ENCODE assay signal across 23 cellular contexts in the genomic region with DNA sequence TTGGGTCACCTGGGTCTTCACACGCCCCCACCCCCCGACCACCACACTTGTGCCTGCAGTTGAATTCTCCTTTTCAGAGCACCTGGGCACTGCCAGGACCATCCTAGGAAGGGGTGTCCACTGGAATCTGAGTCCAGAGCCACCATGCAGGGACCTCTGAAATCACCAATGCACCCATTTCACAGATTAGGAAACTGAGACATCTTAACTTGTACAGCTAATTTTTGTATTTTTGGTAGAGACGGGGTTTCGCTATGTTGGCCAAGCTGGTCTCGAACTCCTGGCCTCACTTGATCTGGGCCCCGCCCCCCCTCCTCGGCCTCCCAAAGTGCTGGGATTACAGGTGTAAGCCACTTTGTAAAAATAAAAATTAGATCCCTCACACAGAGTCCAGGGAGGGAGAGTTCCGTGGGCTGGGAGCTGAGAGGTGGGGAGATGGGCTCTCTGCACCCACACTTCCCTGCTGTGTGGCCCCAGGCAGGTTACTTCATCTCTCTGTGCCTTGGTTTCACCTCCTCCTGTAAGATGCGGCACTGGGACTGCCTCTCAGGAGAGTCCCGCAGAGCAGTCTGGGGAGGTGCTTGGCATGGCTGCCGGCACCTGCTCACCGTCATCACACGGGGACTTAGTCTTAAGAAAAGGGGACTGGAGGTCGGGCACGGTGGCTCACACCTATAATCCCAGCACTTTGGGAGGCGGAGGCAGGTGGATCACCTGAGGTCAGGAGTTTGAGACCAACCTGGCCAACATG. TPM values are rescaled to one million over a fixed set of nuclear protein-coding genes. Genes with fewer than 3 reads are reported as not detected.
DNase-seq lines count a peak whose midpoint lies in the region; ATAC-seq, FAIRE-seq and TF ChIP-seq lines count a peak whose summit lies in the region.
"Had no signal": no experiment of that assay in that cellular context is flagged by ENCODE, and none has a peak within 500 bp of the region (broad histone marks: within the 10 kb centered on the region; RNA-seq: fewer than 3 reads in every experiment).

No MANE protein-coding gene starts in this region.

- no peak for TF ChIP-seq RAD21 in K562 (CRISPR knock-in tag; conservative IDR thresholded peaks at IDR 0.05 in 1 of 2, IDR thresholded peaks at IDR 0.05 in 1 of 2)

- ATAC-seq in K562, result no peak
- no peak for ATAC-seq in sciatic nerve

- H4K20me1 ChIP-seq in KMS-11 (ENCODE audit: insufficient read depth), result no peaks in the 10 kb centered on the region
- 0 out of 2 replicates have a peak, but pooled peaks cover 4% of the 10 kb centered on the region for H4K20me1 ChIP-seq in K562 (replicated peaks; ENCODE audit: control insufficient read depth, insufficient read depth, low read length)

- peak overlapping the region; percentile 94 for H2AFZ ChIP-seq in KMS-11 (ENCODE audit: low read depth)
- no peak overlapping the region for H2AFZ ChIP-seq in K562 (ENCODE audit: low read depth, low read length)

- H3K27ac Mint-ChIP-seq in MCF 10A (ENCODE audit: low read depth, unreplicated experiment), result no peak overlapping the region
- H3K27ac Mint-ChIP-seq: activated CD4-positive, alpha-beta T cell treated with anti-CD3 and anti-CD28 coated beads for 36 hours; HFFc6; T-cell had no signal

- TF ChIP-seq EP300 in K562 (IDR thresholded peaks at IDR 0.05; ENCODE audit: low read length) (no peak), transverse colon (IDR thresholded peaks at IDR 0.05; ENCODE audit: low read depth) (no peak)

- H3K9me3 Mint-ChIP-seq in MCF 10A (ENCODE audit: unreplicated experiment), result no peaks in the 10 kb centered on the region
- H3K9me3 Mint-ChIP-seq: activated T-cell treated with anti-CD3 and anti-CD28 coated beads, Interleukin-2, amount 50 U/mL, for 4 hours; HFFc6; naive thymus-derived CD4-positive, alpha-beta T cell; T-cell had no signal

- H3K79me2 ChIP-seq in KMS-11 (ENCODE audit: insufficient read depth, low read depth) (no peaks in the 10 kb centered on the region), K562 (ENCODE audit: control insufficient read depth, insufficient read depth, low read length) (no peaks in the 10 kb centered on the region)

- POLR2A ChIA-PET in MCF 10A (lab: Yijun Ruan, JAX) (no interaction called here), K562 (lab: Yijun Ruan, JAX) (interaction anchor here (0.8 to 1.0 kb wide), 3 partner anchors 106 to 373 kb away, joined by 3 read pairs; no protein-coding TSS in a partner anchor)

- no peaks in the 10 kb centered on the region for H3K36me3 ChIP-seq in breast epithelium
- no peaks in the 10 kb centered on the region for H3K36me3 ChIP-seq in KMS-11 (ENCODE audit: insufficient read depth)
- H3K36me3 ChIP-seq in K562 (ENCODE audit: control insufficient read depth, insufficient read depth, low read length), result no peaks in the 10 kb centered on the region
- H3K36me3 ChIP-seq in transverse colon, result no peaks in the 10 kb centered on the region
- H3K36me3 ChIP-seq: left lung, Peyer's patch, stomach, thyroid gland had no signal

- H3K9me1 ChIP-seq in K562 (ENCODE audit: control insufficient read depth, insufficient read depth, low read length), result no peaks in the 10 kb centered on the region

- peak overlapping the region; percentile 35 for H3K4me3 Mint-ChIP-seq in MCF 10A (ENCODE audit: unreplicated experiment)

- H3K27me3 Mint-ChIP-seq in MCF 10A (ENCODE audit: insufficient read depth, unreplicated experiment), result no peaks in the 10 kb centered on the region

- H3K4me1 Mint-ChIP-seq in MCF 10A (ENCODE audit: insufficient read depth, unreplicated experiment), result no peaks in the 10 kb centered on the region
- H3K4me1 Mint-ChIP-seq: activated CD4-positive, alpha-beta T cell treated with anti-CD3 and anti-CD28 coated beads for 36 hours had no signal

- intact Hi-C loops in MCF 10A (cut with micrococcal nuclease) (loop anchor here (1.0 kb wide), 3 partner anchors 84 to 889 kb away; no protein-coding TSS in a partner anchor), breast epithelium (cut with DNase I; ENCODE audit: low total_unique reads) (loop anchor here (2.0 to 10.0 kb wide), 2 partner anchors 42 to 114 kb away; no protein-coding TSS in a partner anchor), K562 (cut with micrococcal nuclease) (loop anchor here (5.0 kb wide), 1 partner anchor 111 kb away; no protein-coding TSS in a partner anchor), transverse colon (cut with DNase I; ENCODE audit: low total_unique reads) (loop anchor here (5.0 kb wide), 1 partner anchor 111 kb away; no protein-coding TSS in a partner anchor), sciatic nerve (cut with DNase I) (loop anchor here (5.0 kb wide), 1 partner anchor 111 kb away; no protein-coding TSS in a partner anchor)

- no peak for FAIRE-seq in K562 (lab: Jason Lieb, UNC)

- BruUV-seq in MCF 10A (replicated peaks; lab: Mats Ljungman, UMichigan), result no TSS peak
- BruUV-seq in K562 (replicated peaks; lab: Mats Ljungman, UMichigan), result no TSS peak

- H3K27ac ChIP-seq in breast epithelium (no peak overlapping the region), KMS-11 (no peak overlapping the region), K562 (ENCODE audit: extremely low read depth, low read depth, low read length) (no peak overlapping the region), transverse colon (peak overlapping the region; percentile 43 to 61 (median 51)), coronary artery (no peak overlapping the region)
- H3K27ac ChIP-seq: C4-2B, epithelial cell of prostate, left lung, Peyer's patch, skin epidermis, stomach, thyroid gland had no signal

- TF ChIP-seq POLR2A in breast epithelium (IDR thresholded peaks at IDR 0.05) (no peak), K562 (conservative IDR thresholded peaks at IDR 0.05) (no peak), transverse colon (IDR thresholded peaks at IDR 0.05) (no peak)

- H3K36me3 Mint-ChIP-seq in MCF 10A (ENCODE audit: insufficient read depth, unreplicated experiment), result no peaks in the 10 kb centered on the region
- H3K36me3 Mint-ChIP-seq: naive thymus-derived CD4-positive, alpha-beta T cell; T-cell had no signal

- DNase-seq in MCF 10A (ENCODE audit: unreplicated experiment) (no peak), breast epithelium (ENCODE audit: low spot score in 2 of 2) (no peak), K562 (ENCODE audit: extremely low read depth in 1 of 4, low spot score in 3 of 4) (no peak), transverse colon (peak; percentile 25), ACHN (no peak), coronary artery (ENCODE audit: low spot score) (no peak), sciatic nerve (ENCODE audit: low spot score) (no peak)
- DNase-seq: NCI-H510A treated with DMSO at 0.1 percent for 48 hours, SIG-M5 had no signal

- CTCF ChIA-PET in MCF 10A (lab: Yijun Ruan, JAX), result interaction anchor here (0.6 to 3.8 kb wide), 33 partner anchors 9 to 1082 kb away, joined by 3 to 73 read pairs (median 4); no protein-coding TSS in a partner anchor
- CTCF ChIA-PET in K562 (lab: Yijun Ruan, JAX; ENCODE audit: low intra/inter-chr PET ratio), result interaction anchor here (1.2 kb wide), 1 partner anchor 112 kb away, joined by 11 read pairs; no protein-coding TSS in a partner anchor

- H3K9me3 ChIP-seq in breast epithelium, result no peaks in the 10 kb centered on the region
- H3K9me3 ChIP-seq in K562 (replicated peaks; ENCODE audit: control insufficient read depth, insufficient read depth, low read depth, low read length), result no peaks in the 10 kb centered on the region
- H3K9me3 ChIP-seq in transverse colon, result no peaks in the 10 kb centered on the region
- H3K9me3 ChIP-seq: Caco-2, left lung, Peyer's patch, stomach, thyroid gland had no signal

- peak overlapping the region; percentile 76; the same call in 1 of the 2 replicates for H3K4me2 ChIP-seq in KMS-11
- H3K4me2 ChIP-seq in K562 (ENCODE audit: insufficient read depth, low read length), result peak overlapping the region; percentile 56; the same call in 1 of the 2 replicates

- H3K4me1 ChIP-seq in breast epithelium, result no peaks in the 10 kb centered on the region
- H3K4me1 ChIP-seq in KMS-11 (ENCODE audit: low read depth, poor library complexity, severe bottlenecking), result no peaks in the 10 kb centered on the region
- H3K4me1 ChIP-seq in K562 (replicated peaks in 1 of 2; ENCODE audit: control insufficient read depth in 2 of 2, insufficient read depth in 2 of 2, low read length in 2 of 2), result peaks cover 0 to 8% of the 10 kb centered on the region in 2 experiments; a peak in 1 of 5 replicates
- peaks cover 0 to 13% (median 4%) of the 10 kb centered on the region in 4 donors for H3K4me1 ChIP-seq in transverse colon
- H3K4me1 ChIP-seq: left lung, Peyer's patch, thyroid gland had no signal

- H3K27me3 ChIP-seq in breast epithelium (peaks cover 0 to 10% of the 10 kb centered on the region in 2 donors), KMS-11 (ENCODE audit: insufficient read depth, low read depth) (no peaks in the 10 kb centered on the region), K562 (ENCODE audit: control insufficient read depth in 2 of 2, insufficient read depth in 2 of 2, low read length in 2 of 2) (peaks cover 25 to 63% of the 10 kb centered on the region in 2 experiments), transverse colon (no peaks in the 10 kb centered on the region)
- H3K27me3 ChIP-seq: Peyer's patch, thyroid gland had no signal

- no peak overlapping the region for H3K9ac ChIP-seq in KMS-11
- no peak overlapping the region; a peak in 1 of 4 replicates for H3K9ac ChIP-seq in K562 (ENCODE audit: insufficient read depth in 1 of 2, low read depth in 2 of 2, low read length in 2 of 2)

- no peak overlapping the region for H3K4me3 ChIP-seq in breast epithelium
- no peak overlapping the region for H3K4me3 ChIP-seq in KMS-11 (IDR thresholded peaks at IDR 0.05; ENCODE audit: insufficient read depth, low read depth, low read length)
- H3K4me3 ChIP-seq in K562, result no peak overlapping the region
- H3K4me3 ChIP-seq in transverse colon, result peak overlapping the region in 2 of 4 donors; percentile 11 to 20
- H3K4me3 ChIP-seq in coronary artery, result no peak overlapping the region
- H3K4me3 ChIP-seq: left lung, skin epidermis, thyroid gland had no signal

- WGBS in K562 (ENCODE audit: insufficient coverage, low coverage, missing lambda C conversion rate), result 16% methylated on average over 14 of the region's 16 CpGs
- WGBS in transverse colon (ENCODE audit: low coverage in 1 of 2), 2 donors, result 64 to 84% methylated on average over 6 to 16 of the region's 16 CpGs

- no peak for TF ChIP-seq CTCF in MCF 10A (IDR thresholded peaks at IDR 0.05; ENCODE audit: unreplicated experiment)
- no peak for TF ChIP-seq CTCF in breast epithelium (IDR thresholded peaks at IDR 0.05)
- TF ChIP-seq CTCF in KMS-11 (conservative IDR thresholded peaks at IDR 0.05; ENCODE audit: low read depth, low read length), result no peak
- TF ChIP-seq CTCF in K562 (IDR thresholded peaks at IDR 0.05 in 2 of 3, conservative IDR thresholded peaks at IDR 0.05 in 1 of 3; ENCODE audit: insufficient read depth in 2 of 3, low read depth in 1 of 3, low read length in 3 of 3), result no peak
- no peak for TF ChIP-seq CTCF in transverse colon (IDR thresholded peaks at IDR 0.05)
- TF ChIP-seq CTCF in coronary artery (IDR thresholded peaks at IDR 0.05), result no peak

- in situ Hi-C loops in K562 (cut with MboI), result loop anchor here (5.0 kb wide), 1 partner anchor 91 kb away; no protein-coding TSS in a partner anchor
- in situ Hi-C loops in transverse colon (cut with MboI; ENCODE audit: low pct_ligation_motif_present in 1 of 4, low pct_unique_long_range_greater_than_20kb in 1 of 4, low sequenced_read_pairs in 3 of 4), result loop anchor here in 3 of 4 donors (10.0 to 25.0 kb wide), 4 partner anchors 101 to 901 kb away; no protein-coding TSS in a partner anchor
- in situ Hi-C loops in ACHN (cut with HindIII; ENCODE audit: low pct_ligation_motif_present, low pct_unique_long_range_greater_than_20kb, low sequenced_read_pairs), result no loop called here

RNA-seq across cellular contexts. Expression of a gene that starts 45.9 kb away (rescaled TPM):
- 20.2 and 21.6 TPM in 2 replicates for total RNA-seq in MCF 10A (2022)
- total RNA-seq in breast epithelium, result 100 to 1,000 TPM in 1 of 3 donors, 10 to 100 TPM in 2; 42.7 to 230 (median 53.7) TPM
- total RNA-seq in K562 (2011; cell fraction: chromatin; rRNA removed; ENCODE audit: low replicate concordance), result 15.4 and 23.3 TPM in 2 replicates
- total RNA-seq in K562 (2011; cell fraction: nucleolus; rRNA removed), result 12.6 and 12.8 TPM in 2 replicates
- 14.1 and 15.2 TPM in 2 replicates for total RNA-seq in K562 (2011; cell fraction: nucleoplasm; rRNA removed)
- total RNA-seq in K562 (2014; rRNA removed), result 10.2 and 13.1 TPM in 2 replicates
- 6.8 TPM in 2 replicates for total RNA-seq in K562 (2014; rRNA removed; fragmentation: Illumina TruSeq; extraction: Trizol)
- total RNA-seq in K562 (2015; rRNA removed; fragmentation: Illumina TruSeq; extraction: Trizol), result 10.1 and 11.3 TPM in 2 replicates
- total RNA-seq in K562 (2021), result 11.7 and 14.5 TPM in 2 replicates
- 10.3 and 12.9 TPM in 2 replicates for polyA plus RNA-seq in K562 (2011; rRNA removed)
- 9.3 and 14.0 TPM in 2 replicates for polyA plus RNA-seq in K562 (2011; cell fraction: cytosol; rRNA removed)
- 11.9 and 16.5 TPM in 2 replicates for polyA plus RNA-seq in K562 (2011; cell fraction: nucleus; rRNA removed)
- 11.1 and 15.6 TPM in 2 replicates for polyA plus RNA-seq in K562 (2012)
- polyA plus RNA-seq in K562 (2014; fragmentation: Illumina TruSeq; extraction: Trizol), result 9.8 and 11.4 TPM in 2 replicates
- 1 to 10 TPM; 1.9 to 2.8 TPM for polyA plus RNA-seq in K562 (2014; fragmentation: Nextera tagmentation; extraction: Ambion mirVana)
- 13.1 and 16.5 TPM in 2 replicates for polyA plus RNA-seq in K562 (2014; rRNA removed)
- polyA minus RNA-seq in K562 (2011; rRNA and poly(A)+ RNA removed), result 3.7 and 4.0 TPM in 2 replicates
- 2.9 and 4.1 TPM in 2 replicates for polyA minus RNA-seq in K562 (2011; cell fraction: cytosol; rRNA and poly(A)+ RNA removed)
- 3.2 and 3.6 TPM in 2 replicates for polyA minus RNA-seq in K562 (2011; cell fraction: nucleus; rRNA and poly(A)+ RNA removed)
- 10 to 100 TPM; 13.9 to 33.3 (median 21.4) TPM for total RNA-seq in transverse colon
- total RNA-seq in sciatic nerve, result 30.9 TPM

RNA-seq across cellular contexts. Expression of a gene that starts 50.9 kb away (rescaled TPM):
- total RNA-seq in MCF 10A (2022) (3.0 and 3.5 TPM in 2 replicates), breast epithelium (1 to 10 TPM in 2 of 3 donors, under 1 TPM in 1; 0.33 to 2.1 (median 1.5) TPM), K562 (2014; rRNA removed) (31.6 and 34.9 TPM in 2 replicates), K562 (2014; rRNA removed; fragmentation: Illumina TruSeq; extraction: Trizol) (31.0 and 31.1 TPM in 2 replicates), K562 (2015; rRNA removed; fragmentation: Illumina TruSeq; extraction: Trizol) (31.0 and 32.8 TPM in 2 replicates), K562 (2021) (31.8 and 34.9 TPM in 2 replicates), transverse colon (10 to 100 TPM in 1 of 4 donors, 1 to 10 TPM in 3; 1.7 to 30.3 (median 5.8) TPM), sciatic nerve (4.1 TPM)
- 22.4 and 34.8 TPM in 2 replicates for total RNA-seq in K562 (2011; cell fraction: chromatin; rRNA removed; ENCODE audit: low replicate concordance)
- total RNA-seq in K562 (2011; cell fraction: nucleolus; rRNA removed), result 21.8 and 28.7 TPM in 2 replicates
- 21.8 and 24.6 TPM in 2 replicates for total RNA-seq in K562 (2011; cell fraction: nucleoplasm; rRNA removed)
- polyA plus RNA-seq in K562 (2011; rRNA removed) (25.3 and 31.9 TPM in 2 replicates), K562 (2014; fragmentation: Illumina TruSeq; extraction: Trizol) (40.5 and 41.0 TPM in 2 replicates), K562 (2014; fragmentation: Nextera tagmentation; extraction: Ambion mirVana) (1 to 10 TPM; 6.2 to 9.8 TPM), K562 (2014; rRNA removed) (32.5 and 38.1 TPM in 2 replicates)
- polyA plus RNA-seq in K562 (2011; cell fraction: cytosol; rRNA removed), result 17.4 and 26.8 TPM in 2 replicates
- 31.1 and 34.7 TPM in 2 replicates for polyA plus RNA-seq in K562 (2011; cell fraction: nucleus; rRNA removed)
- polyA plus RNA-seq in K562 (2012), result 17.8 and 24.6 TPM in 2 replicates
- polyA minus RNA-seq in K562 (2011; rRNA and poly(A)+ RNA removed), result 21.7 and 24.9 TPM in 2 replicates
- polyA minus RNA-seq in K562 (2011; cell fraction: cytosol; rRNA and poly(A)+ RNA removed), result 6.5 and 13.8 TPM in 2 replicates
- 16.0 and 17.8 TPM in 2 replicates for polyA minus RNA-seq in K562 (2011; cell fraction: nucleus; rRNA and poly(A)+ RNA removed)

Comparison
In these comparisons a context has a peak if more than half of its experiments do, and no peak if none do; other contexts are left out.
1. H3K27ac ChIP-seq: peak in transverse colon (4 of 4); none in breast epithelium (0 of 2), KMS-11 (single experiment), K562 (single experiment) and coronary artery (0 of 2).